ENCODE assay signal across 17 cellular contexts in the genomic region with DNA sequence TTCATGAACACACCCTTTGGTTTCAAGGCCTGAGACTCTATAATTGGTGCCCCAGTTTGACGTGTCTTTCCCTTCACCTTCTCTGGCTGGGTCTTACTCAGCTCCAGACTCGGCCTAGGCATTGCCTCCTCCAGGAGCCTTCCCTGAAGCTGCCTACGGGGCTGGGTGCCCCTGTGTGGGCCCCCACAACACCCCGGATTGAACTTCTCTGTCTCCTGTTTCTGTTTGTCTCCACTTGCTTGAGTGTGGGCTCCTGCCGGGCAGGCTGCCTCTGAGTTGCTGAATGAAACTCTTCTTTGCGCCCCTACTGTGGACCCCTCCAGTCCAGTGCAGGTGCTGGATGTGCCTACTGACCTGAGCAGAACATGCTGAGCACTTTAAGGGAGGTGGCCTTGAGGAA.
"Had no signal": no experiment of that assay in that cellular context is flagged by ENCODE, and none has a peak within 500 bp of the region (broad histone marks: within the 10 kb centered on the region; RNA-seq: fewer than 3 reads in every experiment).

No MANE protein-coding gene starts in this region.

- H3K9me3 ChIP-seq: ascending aorta, breast epithelium, gastroesophageal sphincter, heart right ventricle, thyroid gland, uterus had no signal

- H3K4me3 ChIP-seq: ascending aorta, breast epithelium, gastroesophageal sphincter, heart right ventricle, thyroid gland, uterus had no signal

- H3K27ac ChIP-seq: ascending aorta, breast epithelium, gastroesophageal sphincter, heart right ventricle, thyroid gland, uterus had no signal

- ATAC-seq: activated CD8-positive, alpha-beta T cell treated with anti-CD3 and anti-CD28 coated beads, Interleukin-2, amount 10 ng/mL, durations not matched to agents 7 days and 5 days; esophagus mucosa; gastroesophageal sphincter; heart right ventricle; natural killer cell; WTC11 had no signal

- H3K36me3 ChIP-seq: ascending aorta, breast epithelium, gastroesophageal sphincter, heart right ventricle, thyroid gland, uterus had no signal

- H3K27me3 ChIP-seq: ascending aorta, breast epithelium, gastroesophageal sphincter, heart right ventricle, thyroid gland, uterus had no signal

- DNase-seq: activated CD4-positive, alpha-beta T cell treated with anti-CD3 and anti-CD28 coated beads for 4 hours; activated CD8-positive, alpha-beta T cell treated with anti-CD3 and anti-CD28 coated beads, Interleukin-2, amount 10 ng/mL, durations not matched to agents 7 days and 5 days; activated naive CD4-positive, alpha-beta T cell treated with anti-CD3 and anti-CD28 coated beads, Interleukin-2, amount 50 U/mL, for 16 hours; activated T-cell treated with anti-CD3 and anti-CD28 coated beads, Interleukin-2, amount 50 U/mL, for 24 hours; cortex of kidney; effector CD4-positive, alpha-beta T cell; heart right ventricle; natural killer cell; stimulated activated naive CD4-positive, alpha-beta T cell; thyroid gland; uterus had no signal

- FAIRE-seq: TTC549 had no signal
